Comparison of ENCODE assay signal across 9 cellular contexts in genomic region chr18:49768051-49768391, GRCh38. TPM values are rescaled to one million over a fixed set of nuclear protein-coding genes. Genes with fewer than 3 reads are reported as not detected.
DNase-seq lines count a peak whose midpoint lies in the region; ATAC-seq and TF ChIP-seq lines count a peak whose summit lies in the region.
"Had no signal": no experiment of that assay in that cellular context is flagged by ENCODE, and none has a peak within 500 bp of the region (broad histone marks: within the 10 kb centered on the region; RNA-seq: fewer than 3 reads in every experiment).

No MANE protein-coding gene starts in this region.

- H3K27me3 ChIP-seq in brain microvascular endothelial cell (replicated peaks) = no peaks in the 10 kb centered on the region
- H3K27me3 ChIP-seq in left lung = no peaks in the 10 kb centered on the region
- H3K27me3 ChIP-seq in aorta (ENCODE audit: control insufficient read depth in 1 of 2, insufficient read depth in 2 of 2, low read length in 1 of 2) = no peaks in the 10 kb centered on the region

- TF ChIP-seq CTCF in GM12873 (IDR thresholded peaks at IDR 0.05; ENCODE audit: insufficient read depth, low read depth, low read length, missing control alignments) = peak; percentile 41
- peak; percentile 90 for TF ChIP-seq CTCF in brain microvascular endothelial cell (IDR thresholded peaks at IDR 0.05; ENCODE audit: low read depth, low read length, missing control alignments)
- TF ChIP-seq CTCF in left lung (IDR thresholded peaks at IDR 0.05) = peak; percentile 22 to 36

- no peak overlapping the region for H3K4me3 ChIP-seq in brain microvascular endothelial cell (ENCODE audit: low read depth, low read length)
- no peak overlapping the region for H3K4me3 ChIP-seq in left lung
- no peak overlapping the region for H3K4me3 ChIP-seq in aorta (ENCODE audit: low read length in 2 of 2)

- ATAC-seq in left lung (peak; percentile 95), HG02973 (IDR thresholded peaks at IDR 0.05; ENCODE audit: unreplicated experiment) (no peak), GM18873 (IDR thresholded peaks at IDR 0.05; ENCODE audit: low FRiP score, unreplicated experiment) (no peak), aorta (ENCODE audit: low FRiP score) (no peak)
- ATAC-seq: naive thymus-derived CD4-positive, alpha-beta T cell had no signal

- DNase-seq in NCI-H1694 treated with DMSO at 0.1 percent for 48 hours (lab: John Stamatoyannopoulos, UW) (peak; percentile 18), brain microvascular endothelial cell (peak; percentile 52), left lung (peak in 1 of 2 donors; percentile 63), GM19240 (ENCODE audit: insufficient read length, low spot score) (no peak), aorta (no peak)

- H3K36me3 ChIP-seq in brain microvascular endothelial cell (replicated peaks) (no peaks in the 10 kb centered on the region), left lung (no peaks in the 10 kb centered on the region), aorta (ENCODE audit: control insufficient read depth in 1 of 2, insufficient read depth in 2 of 2, low read length in 1 of 2) (no peaks in the 10 kb centered on the region)

- H3K9me3 ChIP-seq in left lung = no peaks in the 10 kb centered on the region
- no peaks in the 10 kb centered on the region for H3K9me3 ChIP-seq in aorta (ENCODE audit: control insufficient read depth, low read length)

- in situ Hi-C loops in brain microvascular endothelial cell (cut with HindIII; ENCODE audit: low pct_ligation_motif_present, low sequenced_read_pairs) = no loop called here

- intact Hi-C loops in left lung (cut with DNase I) = no loop called here
- intact Hi-C loops in aorta (cut with DNase I) = no loop called here

- H3K4me1 ChIP-seq in left lung (no peaks in the 10 kb centered on the region), aorta (ENCODE audit: control insufficient read depth in 1 of 2, insufficient read depth in 2 of 2, low read length in 2 of 2) (no peaks in the 10 kb centered on the region)

- H3K27ac ChIP-seq in brain microvascular endothelial cell = no peak overlapping the region
- no peak overlapping the region for H3K27ac ChIP-seq in left lung
- H3K27ac ChIP-seq in aorta (ENCODE audit: low read depth in 1 of 2, low read length in 2 of 2) = no peak overlapping the region

- WGBS in aorta, 2 donors = 20 to 29% methylated on average over 5 of the region's 5 CpGs

RNA-seq across cellular contexts. Expression of gene ACAA2, which starts 45.3 kb away (rescaled TPM):
- total RNA-seq in left lung (10 to 100 TPM; 60.3 to 71.0 TPM), aorta (10 to 100 TPM; 37.5 to 39.4 TPM)
- 100 to 1,000 TPM in 1 of 2 donors, 10 to 100 TPM in 1; 40.2 to 117 TPM for polyA plus RNA-seq in aorta

Comparison
In these comparisons a context has a peak if more than half of its experiments do, and no peak if none do; other contexts are left out.
1. CTCF ChIP-seq: peak in every context shown above with its lines; median percentile 90 in brain microvascular endothelial cell; 41 in GM12873; 29 in left lung.
2. DNase-seq: peak in NCI-H1694 treated with DMSO at 0.1 percent for 48 hours (single experiment) and brain microvascular endothelial cell (single experiment); none in GM19240 (single experiment) and aorta (0 of 2).